Comparison of ENCODE assay signal across 1 cellular context in the genomic region with DNA sequence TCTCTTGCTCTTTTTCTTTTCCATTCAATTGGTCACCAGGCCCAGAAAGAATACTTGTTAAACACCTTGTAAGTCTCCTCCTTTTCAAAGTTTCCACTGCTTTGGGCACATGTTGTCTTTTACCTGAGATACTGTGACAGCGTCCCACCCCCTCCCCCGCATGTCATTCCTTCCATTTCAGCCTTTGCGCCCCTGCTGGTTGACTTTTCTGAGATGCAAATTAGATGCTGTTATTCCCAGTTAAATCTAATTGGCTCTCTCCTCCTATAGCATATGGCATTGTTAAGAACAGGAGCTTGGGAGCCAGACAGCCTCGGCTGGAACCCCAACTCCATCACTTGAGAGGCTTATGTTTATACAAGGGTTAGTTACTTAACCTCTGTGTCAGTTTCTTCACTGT.
TF ChIP-seq lines count a peak whose summit lies in the region.

No MANE protein-coding gene starts in this region.

TF ChIP-seq in HepG2, 621 proteins besides CTCF, POLR2A, EP300 and RAD21 (continued from another document):
- TF ChIP-seq, protein P1, sequence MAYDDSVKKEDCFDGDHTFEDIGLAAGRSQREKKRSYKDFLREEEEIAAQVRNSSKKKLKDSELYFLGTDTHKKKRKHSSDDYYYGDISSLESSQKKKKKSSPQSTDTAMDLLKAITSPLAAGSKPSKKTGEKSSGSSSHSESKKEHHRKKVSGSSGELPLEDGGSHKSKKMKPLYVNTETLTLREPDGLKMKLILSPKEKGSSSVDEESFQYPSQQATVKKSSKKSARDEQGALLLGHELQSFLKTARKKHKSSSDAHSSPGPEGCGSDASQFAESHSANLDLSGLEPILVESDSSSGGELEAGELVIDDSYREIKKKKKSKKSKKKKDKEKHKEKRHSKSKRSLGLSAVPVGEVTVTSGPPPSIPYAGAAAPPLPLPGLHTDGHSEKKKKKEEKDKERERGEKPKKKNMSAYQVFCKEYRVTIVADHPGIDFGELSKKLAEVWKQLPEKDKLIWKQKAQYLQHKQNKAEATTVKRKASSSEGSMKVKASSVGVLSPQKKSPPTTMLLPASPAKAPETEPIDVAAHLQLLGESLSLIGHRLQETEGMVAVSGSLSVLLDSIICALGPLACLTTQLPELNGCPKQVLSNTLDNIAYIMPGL (CRISPR knock-in tag; IDR thresholded peaks at IDR 0.05; ENCODE audit: borderline replicate concordance in 1 of 2, low read depth in 1 of 2), result no peak
- TF ChIP-seq ZNF451 (CRISPR knock-in tag; IDR thresholded peaks at IDR 0.05) (no peak), ZZZ3 (CRISPR knock-in tag; IDR thresholded peaks at IDR 0.05; ENCODE audit: borderline replicate concordance) (no peak), ZNF83 (CRISPR knock-in tag; IDR thresholded peaks at IDR 0.05; ENCODE audit: borderline replicate concordance) (no peak), ZNF547 (CRISPR knock-in tag; IDR thresholded peaks at IDR 0.05) (no peak), ZNF570 (CRISPR knock-in tag; IDR thresholded peaks at IDR 0.05; ENCODE audit: borderline replicate concordance) (no peak), ZHX1 (CRISPR knock-in tag; IDR thresholded peaks at IDR 0.05; ENCODE audit: low read depth) (no peak), RCOR2 (CRISPR knock-in tag; IDR thresholded peaks at IDR 0.05) (no peak), ZNF407 (CRISPR knock-in tag; IDR thresholded peaks at IDR 0.05; ENCODE audit: not compliant biosample characterization) (no peak)
TF ChIP-seq in HepG2: peak in this region for 0.
